In the genomic region with DNA sequence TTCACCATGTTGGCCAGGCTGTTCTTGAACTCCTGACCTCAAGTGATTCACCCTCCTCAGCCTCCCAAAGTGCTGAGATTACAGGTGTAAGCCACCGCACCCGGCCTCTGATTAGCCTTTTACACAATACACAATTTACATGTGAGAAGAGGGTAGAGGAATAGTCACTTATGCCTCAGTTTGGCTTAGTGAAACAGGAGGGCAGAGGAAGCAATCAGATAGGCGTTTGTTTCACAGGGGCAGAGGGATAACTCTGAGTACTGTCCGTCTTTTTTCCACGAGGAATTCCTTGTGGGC, we compare ENCODE assay signal across 22 cellular contexts. TPM values are rescaled to one million over a fixed set of nuclear protein-coding genes. Genes with fewer than 3 reads are reported as not detected.
DNase-seq lines count a peak whose midpoint lies in the region; ATAC-seq and TF ChIP-seq lines count a peak whose summit lies in the region.
"Had no signal": no experiment of that assay in that cellular context is flagged by ENCODE, and none has a peak within 500 bp of the region (broad histone marks: within the 10 kb centered on the region; RNA-seq: fewer than 3 reads in every experiment).

No MANE protein-coding gene starts in this region.

- H3K36me3 Mint-ChIP-seq in T-helper 17 cell (ENCODE audit: low read depth) = peaks cover 10% of the 10 kb centered on the region
- H3K36me3 Mint-ChIP-seq: mesothelial cell of epicardium had no signal

- peak overlapping the region; percentile 74 for H3K27ac Mint-ChIP-seq in T-helper 17 cell
- H3K27ac Mint-ChIP-seq: mesothelial cell of epicardium had no signal

- H3K36me3 ChIP-seq in smooth muscle cell (ENCODE audit: low read depth) (no peaks in the 10 kb centered on the region), OCI-LY7 (ENCODE audit: insufficient read depth, low read length) (no peaks in the 10 kb centered on the region), sigmoid colon (no peaks in the 10 kb centered on the region)
- H3K36me3 ChIP-seq: colonic mucosa, prostate gland, uterus had no signal

- BruUV-seq in OCI-LY7 (replicated peaks; lab: Mats Ljungman, UMichigan) = no TSS peak

- H3K4me1 ChIP-seq in smooth muscle cell (ENCODE audit: low read depth) (no peaks in the 10 kb centered on the region), OCI-LY7 (ENCODE audit: insufficient read depth, low read length, poor library complexity, severe bottlenecking) (no peaks in the 10 kb centered on the region), sigmoid colon (no peaks in the 10 kb centered on the region)
- H3K4me1 ChIP-seq: colonic mucosa, prostate gland, uterus had no signal

- TF ChIP-seq CTCF in epithelial cell of esophagus (IDR thresholded peaks at IDR 0.05; ENCODE audit: insufficient read depth, low read depth, low read length, missing control alignments) (no peak), smooth muscle cell (IDR thresholded peaks at IDR 0.05; ENCODE audit: borderline replicate concordance, insufficient read depth, poor library complexity, severe bottlenecking) (no peak), OCI-LY7 (conservative IDR thresholded peaks at IDR 0.05; ENCODE audit: low read length) (no peak), sigmoid colon (IDR thresholded peaks at IDR 0.05) (no peak)

- H3K4me3 ChIP-seq in epithelial cell of esophagus (ENCODE audit: low read length) = no peak overlapping the region
- no peak overlapping the region for H3K4me3 ChIP-seq in smooth muscle cell
- no peak overlapping the region for H3K4me3 ChIP-seq in OCI-LY7 (ENCODE audit: low read depth, low read length, poor library complexity, severe bottlenecking)
- no peak overlapping the region for H3K4me3 ChIP-seq in sigmoid colon
- H3K4me3 ChIP-seq: colonic mucosa, prostate gland, uterus had no signal

- H4K20me1 ChIP-seq in smooth muscle cell (ENCODE audit: low read depth) (no peaks in the 10 kb centered on the region), OCI-LY7 (ENCODE audit: insufficient read depth, low read length) (no peaks in the 10 kb centered on the region)

- H3K4me2 ChIP-seq in smooth muscle cell (no peak overlapping the region), OCI-LY7 (ENCODE audit: low read length) (no peak overlapping the region)

- ATAC-seq in T-helper 17 cell (no peak), HG03342 (IDR thresholded peaks at IDR 0.05; ENCODE audit: unreplicated experiment) (no peak)
- ATAC-seq: HepG2, Right ventricle myocardium inferior had no signal

- peaks cover 27% of the 10 kb centered on the region for H3K4me1 Mint-ChIP-seq in T-helper 17 cell
- H3K4me1 Mint-ChIP-seq: mesothelial cell of epicardium had no signal

- H3K27ac ChIP-seq in smooth muscle cell (ENCODE audit: low read depth) = peak overlapping the region; percentile 75
- H3K27ac ChIP-seq in OCI-LY7 (ENCODE audit: low read depth, low read length, poor library complexity, severe bottlenecking) = no peak overlapping the region
- H3K27ac ChIP-seq in sigmoid colon = peak overlapping the region in 1 of 4 donors; percentile 24
- H3K27ac ChIP-seq: colonic mucosa, prostate gland, uterus had no signal

- H3K9ac ChIP-seq in smooth muscle cell (ENCODE audit: low read depth) = no peak overlapping the region

- no peaks in the 10 kb centered on the region for H3F3A ChIP-seq in smooth muscle cell (ENCODE audit: low read depth)

- intact Hi-C loops in OCI-LY7 (cut with micrococcal nuclease; ENCODE audit: unreplicated experiment) (no loop called here), sigmoid colon (cut with DNase I) (no loop called here)

- no peak for TF ChIP-seq POLR2A in sigmoid colon (IDR thresholded peaks at IDR 0.05)

- H3K27me3 ChIP-seq in smooth muscle cell (ENCODE audit: low read depth) (no peaks in the 10 kb centered on the region), sigmoid colon (no peaks in the 10 kb centered on the region)
- H3K27me3 ChIP-seq: colonic mucosa, uterus had no signal

- H3K27me3 Mint-ChIP-seq in T-helper 17 cell = no peaks in the 10 kb centered on the region
- H3K27me3 Mint-ChIP-seq: CD8-positive, alpha-beta memory T cell had no signal

- no peak overlapping the region for H3K4me3 Mint-ChIP-seq in T-helper 17 cell
- H3K4me3 Mint-ChIP-seq: CD8-positive, alpha-beta memory T cell; mesothelial cell of epicardium; stimulated activated naive CD8-positive, alpha-beta T cell treated with anti-CD3 and anti-CD28 coated beads, Interleukin-15, Interleukin-2, amounts not matched to agents 100 ng/mL and 50 ng/mL, for 24 hours had no signal

- CTCF ChIA-PET in OCI-LY7 (lab: Charles Lee; ENCODE audit: unreplicated experiment) = no interaction called here

- TF ChIP-seq EP300 in sigmoid colon (IDR thresholded peaks at IDR 0.05) = no peak

- no peaks in the 10 kb centered on the region for H3K9me3 ChIP-seq in T-helper 17 cell (ENCODE audit: control insufficient read depth, low read length, poor library complexity, severe bottlenecking)
- H3K9me3 ChIP-seq in smooth muscle cell (replicated peaks; ENCODE audit: low read depth) = no peaks in the 10 kb centered on the region
- no peaks in the 10 kb centered on the region for H3K9me3 ChIP-seq in OCI-LY7 (ENCODE audit: low read length)
- H3K9me3 ChIP-seq in sigmoid colon = no peaks in the 10 kb centered on the region
- H3K9me3 ChIP-seq: colonic mucosa, prostate gland, uterus had no signal

- H2AFZ ChIP-seq in smooth muscle cell (ENCODE audit: low read depth) (no peak overlapping the region), OCI-LY7 (ENCODE audit: low read length) (no peak overlapping the region)

- no peaks in the 10 kb centered on the region for H3K79me2 ChIP-seq in smooth muscle cell (ENCODE audit: low read depth)
- H3K79me2 ChIP-seq in OCI-LY7 (ENCODE audit: insufficient read depth, low read depth, low read length) = no peaks in the 10 kb centered on the region

- H3K9me2 ChIP-seq in OCI-LY7 (ENCODE audit: insufficient read depth, low read length) = no peaks in the 10 kb centered on the region

- DNase-seq in stimulated activated CD4-positive, alpha-beta T cell treated with anti-CD3 and anti-CD28 coated beads, Interleukin-15, amount 100 ng/mL, for 24 hours = peak; percentile 47
- DNase-seq in stimulated activated CD4-positive, alpha-beta T cell treated with anti-CD3 and anti-CD28 coated beads, Interleukin-4, amount 100 ng/mL, for 1 hour = no peak
- DNase-seq in T-helper 17 cell (no peak), epithelial cell of esophagus (ENCODE audit: low read depth) (peak; percentile 57), smooth muscle cell (lab: John Stamatoyannopoulos, UW; ENCODE audit: unreplicated experiment) (no peak), OCI-LY7 (ENCODE audit: low spot score) (no peak), sigmoid colon (no peak)
- DNase-seq: aorta; CD8-positive, alpha-beta memory T cell; colonic mucosa; DMS79 treated with DMSO at 0.1 percent for 48 hours; GM23248; left colon; NCI-H1694; stimulated activated CD4-positive, alpha-beta T cell treated with anti-CD3 and anti-CD28 coated beads, Interleukin-12 subunit alpha, Interleukin-12 subunit beta, amount 100 ng/mL, for 4 hours; uterus had no signal

- WGBS in smooth muscle cell (ENCODE audit: low lambda C conversion rate) = 91% methylated on average over 5 of the region's 5 CpGs
- WGBS in sigmoid colon, 2 donors = 64 to 89% methylated on average over 5 of the region's 5 CpGs

- POLR2A ChIA-PET in OCI-LY7 (lab: Charles Lee) = interaction anchor here (0.6 kb wide), 1 partner anchor 323 kb away, joined by 3 read pairs; no protein-coding TSS in a partner anchor

RNA-seq across cellular contexts. Expression of a gene that starts 56.8 kb away (rescaled TPM):
- total RNA-seq in T-helper 17 cell (10 to 100 TPM; 25.7 to 27.2 TPM), smooth muscle cell (0.09 and 0.22 TPM in 2 replicates), OCI-LY7 (2022) (8.0 and 8.1 TPM in 2 replicates), sigmoid colon (1 to 10 TPM in 3 of 4 donors, under 1 TPM in 1; 0.99 to 5.0 (median 4.4) TPM)
- polyA plus RNA-seq in smooth muscle cell (0.44 TPM in 1 of 2 replicates, not detected in the other), sigmoid colon (1 to 10 TPM in 2 of 3 donors, not detected in 1; 2.4 to 3.9 TPM)
- 4.9 and 6.6 TPM in 2 replicates for total RNA-seq in OCI-LY7 (2014; rRNA removed; shearing (Covaris generic))
- total RNA-seq: GM23248, HepG2 had no signal
- polyA plus RNA-seq: GM23248, HepG2 had no signal

Comparison
In these comparisons a context has a peak if more than half of its experiments do, and no peak if none do; other contexts are left out.
1. DNase-seq: peak in stimulated activated CD4-positive, alpha-beta T cell treated with anti-CD3 and anti-CD28 coated beads, Interleukin-15, amount 100 ng/mL, for 24 hours (single experiment) and epithelial cell of esophagus (single experiment); none in stimulated activated CD4-positive, alpha-beta T cell treated with anti-CD3 and anti-CD28 coated beads, Interleukin-4, amount 100 ng/mL, for 1 hour (single experiment), T-helper 17 cell (0 of 3), smooth muscle cell (single experiment), OCI-LY7 (single experiment) and sigmoid colon (single experiment).